8 cellular contexts compared by ENCODE assay signal in genomic region chr14:88563845-88564244, GRCh38. TPM values are rescaled to one million over a fixed set of nuclear protein-coding genes. Genes with fewer than 3 reads are reported as not detected.
A peak's percentile ranks its signal among the peaks of the same experiment; 100 is the strongest.
DNase-seq lines count a peak whose midpoint lies in the region; ATAC-seq and TF ChIP-seq lines count a peak whose summit lies in the region.

No MANE protein-coding gene starts in this region.

- H3K79me2 ChIP-seq in OCI-LY3 (ENCODE audit: low read length), result peaks cover 23% of the 10 kb centered on the region

- peak overlapping the region; percentile 96 for H3K4me3 Mint-ChIP-seq in CD8-positive, alpha-beta T cell
- H3K4me3 Mint-ChIP-seq in endothelial cell (ENCODE audit: unreplicated experiment) (peak overlapping the region; percentile 95), osteocyte (ENCODE audit: unreplicated experiment) (peak overlapping the region; percentile 82)

- no peak for TF ChIP-seq CTCF in CD8-positive, alpha-beta T cell (IDR thresholded peaks at IDR 0.05)
- TF ChIP-seq CTCF in OCI-LY3 (IDR thresholded peaks at IDR 0.05; ENCODE audit: low read depth, low read length) (no peak), endothelial cell (IDR thresholded peaks at IDR 0.05; ENCODE audit: unreplicated experiment) (no peak), osteocyte (IDR thresholded peaks at IDR 0.05) (no peak), omental fat pad (IDR thresholded peaks at IDR 0.05) (no peak)

- no peak for DNase-seq in CD8-positive, alpha-beta T cell
- no peak for DNase-seq in endothelial cell (ENCODE audit: low spot score)
- DNase-seq in osteocyte (ENCODE audit: extremely low spot score, unreplicated experiment), result no peak
- DNase-seq in DMS79 treated with DMSO at 0.1 percent for 48 hours (lab: John Stamatoyannopoulos, UW), result no peak
- no peak for DNase-seq in occipital lobe (lab: John Stamatoyannopoulos, UW)
- no peak for DNase-seq in NCI-H2171 (lab: John Stamatoyannopoulos, UW)
- no peak for DNase-seq in omental fat pad (ENCODE audit: low spot score)

- H3K36me3 ChIP-seq in CD8-positive, alpha-beta T cell (ENCODE audit: insufficient read depth, low read length), result peaks cover 6% of the 10 kb centered on the region
- peaks cover 22% of the 10 kb centered on the region for H3K36me3 ChIP-seq in OCI-LY3 (replicated peaks; ENCODE audit: low read depth, low read length)

- no peaks in the 10 kb centered on the region for H3K27me3 ChIP-seq in CD8-positive, alpha-beta T cell (ENCODE audit: insufficient read depth, low read length)
- no peaks in the 10 kb centered on the region for H3K27me3 ChIP-seq in OCI-LY3 (ENCODE audit: low read depth, low read length)

- H3K4me2 ChIP-seq in OCI-LY3 (ENCODE audit: low read length), result peak overlapping the region; percentile 70

- peak overlapping the region; percentile 91 for H3K4me3 ChIP-seq in CD8-positive, alpha-beta T cell (ENCODE audit: low read depth, low read length)
- peak overlapping the region; percentile 96 for H3K4me3 ChIP-seq in OCI-LY3 (ENCODE audit: low read length)

- H3K9me3 Mint-ChIP-seq in CD8-positive, alpha-beta T cell, result no peaks in the 10 kb centered on the region
- H3K9me3 Mint-ChIP-seq in endothelial cell (ENCODE audit: unreplicated experiment), result no peaks in the 10 kb centered on the region
- no peaks in the 10 kb centered on the region for H3K9me3 Mint-ChIP-seq in osteocyte (ENCODE audit: unreplicated experiment)

- H3K4me1 Mint-ChIP-seq in CD8-positive, alpha-beta T cell (ENCODE audit: low read depth), result peaks cover 33% of the 10 kb centered on the region
- H3K4me1 Mint-ChIP-seq in endothelial cell (ENCODE audit: unreplicated experiment), result peaks cover 8% of the 10 kb centered on the region
- H3K4me1 Mint-ChIP-seq in osteocyte (ENCODE audit: unreplicated experiment), result peaks cover 21% of the 10 kb centered on the region

- POLR2A ChIA-PET in CD8-positive, alpha-beta T cell (lab: Charles Lee), result no interaction called here

- intact Hi-C loops in CD8-positive, alpha-beta T cell (cut with DNase I, micrococcal nuclease), result loop anchor here (2.0 to 10.0 kb wide), 6 partner anchors 228 to 1821 kb away; partner anchors contain the start of genes EFCAB11 (in 1 of the 2), EML5 (in 1 of the 2), GALC (in 1 of the 2) and TDP1 (in 1 of the 2)

- H3K27ac ChIP-seq in CD8-positive, alpha-beta T cell (ENCODE audit: low read depth, low read length), result peak overlapping the region; percentile 66
- H3K27ac ChIP-seq in OCI-LY3 (ENCODE audit: low read length), result no peak overlapping the region

- ATAC-seq in CD8-positive, alpha-beta T cell, result no peak
- ATAC-seq in omental fat pad (ENCODE audit: low FRiP score), result no peak

- peaks cover 23% of the 10 kb centered on the region for H3K36me3 Mint-ChIP-seq in CD8-positive, alpha-beta T cell
- H3K36me3 Mint-ChIP-seq in endothelial cell (ENCODE audit: low read depth, unreplicated experiment) (peaks cover 16% of the 10 kb centered on the region), osteocyte (ENCODE audit: unreplicated experiment) (peaks cover 10% of the 10 kb centered on the region)

- no peaks in the 10 kb centered on the region for H3K9me3 ChIP-seq in CD8-positive, alpha-beta T cell (ENCODE audit: low read length)
- H3K9me3 ChIP-seq in OCI-LY3 (ENCODE audit: insufficient read depth, low read length), result peaks cover 9% of the 10 kb centered on the region; the same call in 1 of the 2 replicates

- H2AFZ ChIP-seq in OCI-LY3 (ENCODE audit: low read depth, low read length), result no peak overlapping the region

- H3K4me1 ChIP-seq in CD8-positive, alpha-beta T cell (ENCODE audit: insufficient read depth, low read length), result peaks cover 20% of the 10 kb centered on the region
- H3K4me1 ChIP-seq in OCI-LY3 (ENCODE audit: low read length), result peaks cover 13% of the 10 kb centered on the region

- H3K27ac Mint-ChIP-seq in CD8-positive, alpha-beta T cell, result peak overlapping the region; percentile 78
- H3K27ac Mint-ChIP-seq in endothelial cell (ENCODE audit: unreplicated experiment) (peak overlapping the region; percentile 33), osteocyte (ENCODE audit: unreplicated experiment) (peak overlapping the region; percentile 66)

- peaks cover 5% of the 10 kb centered on the region for H3K27me3 Mint-ChIP-seq in CD8-positive, alpha-beta T cell (ENCODE audit: low read depth)
- H3K27me3 Mint-ChIP-seq in endothelial cell (ENCODE audit: unreplicated experiment) (peaks cover 11% of the 10 kb centered on the region), osteocyte (ENCODE audit: unreplicated experiment) (no peaks in the 10 kb centered on the region)

- CTCF ChIA-PET in CD8-positive, alpha-beta T cell (lab: Charles Lee), result no interaction called here

- peak overlapping the region; percentile 91 for H3K9ac ChIP-seq in OCI-LY3 (ENCODE audit: low read length)

- no peaks in the 10 kb centered on the region for H4K20me1 ChIP-seq in OCI-LY3 (ENCODE audit: insufficient read depth, low read length)

RNA-seq across cellular contexts. Expression of gene ZC3H14, which starts 1.0 kb away (rescaled TPM):
- 10 to 100 TPM; 36.3 to 39.3 TPM for total RNA-seq in CD8-positive, alpha-beta T cell
- 57.7 TPM for total RNA-seq in endothelial cell (ENCODE audit: unreplicated experiment)
- 63.1 and 68.6 TPM in 2 replicates for total RNA-seq in osteocyte
- 80.6 TPM for total RNA-seq in occipital lobe
- 10 to 100 TPM; 66.2 to 72.8 (median 69.5) TPM for total RNA-seq in omental fat pad

RNA-seq across cellular contexts. Expression of gene PTPN21, which starts 9.0 kb away (rescaled TPM):
- total RNA-seq in CD8-positive, alpha-beta T cell, result not detected
- total RNA-seq in endothelial cell (ENCODE audit: unreplicated experiment) (22.1 TPM), osteocyte (30.0 and 33.8 TPM in 2 replicates), occipital lobe (9.0 TPM), omental fat pad (10 to 100 TPM in 3 of 4 donors, 1 to 10 TPM in 1; 9.1 to 19.7 (median 14.8) TPM)

Comparison
In these comparisons a context has a peak if more than half of its experiments do, and no peak if none do; other contexts are left out.
1. RNA of gene PTPN21, which starts 9.0 kb away (total RNA-seq): 30.0 to 33.8 TPM in osteocyte, 22.1 TPM in endothelial cell (single experiment), 9.1 to 19.7 TPM in omental fat pad and 9.0 TPM in occipital lobe (single experiment); not detected in CD8-positive, alpha-beta T cell; every median in the first group is over 10 times any median in the second.
2. Peak in every context shown above with its lines, with median percentiles within 50 percentile points of each other: H3K27ac Mint-ChIP-seq and H3K4me3 Mint-ChIP-seq.